25 cellular contexts compared by ENCODE assay signal in genomic region chr13:112714366-112714765, GRCh38. TPM values are rescaled to one million over a fixed set of nuclear protein-coding genes. Genes with fewer than 3 reads are reported as not detected.
DNase-seq lines count a peak whose midpoint lies in the region; FAIRE-seq and TF ChIP-seq lines count a peak whose summit lies in the region.
"Had no signal": no experiment of that assay in that cellular context is flagged by ENCODE, and none has a peak within 500 bp of the region (broad histone marks: within the 10 kb centered on the region; RNA-seq: fewer than 3 reads in every experiment).

No MANE protein-coding gene starts in this region.

- no peak overlapping the region for H3K27ac Mint-ChIP-seq in Calu3 (ENCODE audit: unreplicated experiment)
- H3K27ac Mint-ChIP-seq: activated CD8-positive, alpha-beta memory T cell treated with anti-CD3 and anti-CD28 coated beads, Interleukin-2, amount 10 ng/mL, durations not matched to agents 7 days and 5 days; activated T-helper 17 cell treated with anti-CD3 and anti-CD28 coated beads, Interleukin-2, amount 50 U/mL, for 72 hours had no signal

- H3K4me1 ChIP-seq in HUES48 (ENCODE audit: control insufficient read depth, insufficient read depth, low read length): peaks cover 50% of the 10 kb centered on the region
- H3K4me1 ChIP-seq in kidney (ENCODE audit: control insufficient read depth in 1 of 2, insufficient read depth in 1 of 2, low read depth in 1 of 2, low read length in 2 of 2): peaks cover 9 to 16% of the 10 kb centered on the region in 2 donors
- H3K4me1 ChIP-seq in sigmoid colon: peaks cover 0 to 39% (median 22%) of the 10 kb centered on the region in 4 donors
- H3K4me1 ChIP-seq: breast epithelium had no signal

- CTCF ChIA-PET in Calu3 (lab: Charles Lee): no interaction called here

- 94 to 95% methylated on average over 14 of the region's 14 CpGs for WGBS in sigmoid colon, 2 donors

- H3K9me3 Mint-ChIP-seq in Calu3 (ENCODE audit: low read depth, unreplicated experiment): no peaks in the 10 kb centered on the region
- H3K9me3 Mint-ChIP-seq: activated T-helper 17 cell treated with anti-CD3 and anti-CD28 coated beads, Interleukin-2, amount 50 U/mL, for 72 hours had no signal

- no TSS peak for BruUV-seq in Calu3 (replicated peaks; lab: Mats Ljungman, UMichigan)

- intact Hi-C loops in Calu3 (cut with micrococcal nuclease; ENCODE audit: unreplicated experiment) (no loop called here), kidney (cut with DNase I) (no loop called here), sigmoid colon (cut with DNase I) (loop anchor here (5.0 to 10.0 kb wide), 2 partner anchors 62 to 130 kb away; no protein-coding TSS in a partner anchor)

- no peak for TF ChIP-seq EP300 in sigmoid colon (IDR thresholded peaks at IDR 0.05)

- H3K9me3 ChIP-seq in HUES48 (ENCODE audit: control insufficient read depth, insufficient read depth, low read length): no peaks in the 10 kb centered on the region
- peaks cover 0 to 3% of the 10 kb centered on the region in 2 donors for H3K9me3 ChIP-seq in kidney (ENCODE audit: control insufficient read depth in 1 of 2, low read length in 2 of 2)
- H3K9me3 ChIP-seq in sigmoid colon: no peaks in the 10 kb centered on the region
- H3K9me3 ChIP-seq: adrenal gland, breast epithelium, neutrophil had no signal

- no peaks in the 10 kb centered on the region for H3K27me3 ChIP-seq in HUES48 (ENCODE audit: control insufficient read depth, insufficient read depth, low read length)
- no peaks in the 10 kb centered on the region for H3K27me3 ChIP-seq in sigmoid colon
- H3K27me3 ChIP-seq: adrenal gland, breast epithelium, foreskin keratinocyte, neutrophil had no signal

- peaks cover 16% of the 10 kb centered on the region for H3K36me3 Mint-ChIP-seq in Calu3 (ENCODE audit: insufficient read depth, unreplicated experiment)
- H3K36me3 Mint-ChIP-seq: activated CD8-positive, alpha-beta memory T cell treated with anti-CD3 and anti-CD28 coated beads, Interleukin-2, amount 10 ng/mL, durations not matched to agents 7 days and 5 days had no signal

- H3K36me3 ChIP-seq in HUES48 (ENCODE audit: control insufficient read depth, insufficient read depth, low read length) (peaks cover 8% of the 10 kb centered on the region; the same call in 1 of the 2 replicates), kidney (ENCODE audit: control insufficient read depth in 1 of 2, insufficient read depth in 2 of 2, low read length in 2 of 2) (no peaks in the 10 kb centered on the region), sigmoid colon (no peaks in the 10 kb centered on the region)
- H3K36me3 ChIP-seq: adrenal gland, breast epithelium had no signal

- peak overlapping the region; percentile 37 for H3K27ac ChIP-seq in HUES48 (ENCODE audit: low read depth, low read length)
- H3K27ac ChIP-seq in kidney (ENCODE audit: low read depth in 2 of 2, low read length in 2 of 2): no peak overlapping the region
- no peak overlapping the region for H3K27ac ChIP-seq in sigmoid colon
- H3K27ac ChIP-seq: epithelial cell of prostate, foreskin keratinocyte, neutrophil had no signal

- no peaks in the 10 kb centered on the region for H3K27me3 Mint-ChIP-seq in Calu3 (ENCODE audit: unreplicated experiment)
- H3K27me3 Mint-ChIP-seq: activated CD8-positive, alpha-beta memory T cell treated with anti-CD3 and anti-CD28 coated beads, Interleukin-2, amount 10 ng/mL, durations not matched to agents 7 days and 5 days; activated T-helper 17 cell treated with anti-CD3 and anti-CD28 coated beads, Interleukin-2, amount 50 U/mL, for 72 hours had no signal

- DNase-seq in Calu3: no peak
- peak; percentile 31 for DNase-seq in kidney
- peak; percentile 30 for DNase-seq in sigmoid colon
- DNase-seq in HUDEP-2 (lab: John Stamatoyannopoulos, UW; ENCODE audit: unreplicated experiment in 76 of 76): no peak
- no peak for DNase-seq in NCI-H146 treated with DMSO at 0.1 percent for 48 hours (lab: John Stamatoyannopoulos, UW; ENCODE audit: unreplicated experiment)
- no peak for DNase-seq in NCI-H2227 treated with DMSO at 0.1 percent for 48 hours (lab: John Stamatoyannopoulos, UW)
- no peak for DNase-seq in activated CD4-positive, CD25-positive, alpha-beta regulatory T cell treated with anti-CD3 and anti-CD28 coated beads, Interleukin-2, amount 50 U/mL, for 72 hours
- DNase-seq: activated CD4-positive, alpha-beta T cell treated with anti-CD3 and anti-CD28 coated beads for 48 hours; activated CD8-positive, alpha-beta memory T cell treated with anti-CD3 and anti-CD28 coated beads, Interleukin-2, amount 10 ng/mL, durations not matched to agents 7 days and 5 days; adrenal gland; foreskin keratinocyte; KBM-7; kidney glomerular epithelial cell; NCI-H1930; NCI-H345; NCI-H82; SHP77; stimulated activated CD8-positive, alpha-beta memory T cell treated with anti-CD3 and anti-CD28 coated beads, Interleukin-4, amount 100 ng/mL, for 48 hours; T-helper 1 cell had no signal

- TF ChIP-seq CTCF in Calu3 (IDR thresholded peaks at IDR 0.05; ENCODE audit: unreplicated experiment) (no peak), kidney (IDR thresholded peaks at IDR 0.05; ENCODE audit: borderline replicate concordance, extremely low read depth, insufficient read depth) (no peak), sigmoid colon (IDR thresholded peaks at IDR 0.05) (no peak)

- peak overlapping the region; percentile 27 for H3K4me3 Mint-ChIP-seq in Calu3 (ENCODE audit: low read depth, unreplicated experiment)
- H3K4me3 Mint-ChIP-seq: activated CD8-positive, alpha-beta memory T cell treated with anti-CD3 and anti-CD28 coated beads, Interleukin-2, amount 10 ng/mL, durations not matched to agents 7 days and 5 days; activated T-helper 17 cell treated with anti-CD3 and anti-CD28 coated beads, Interleukin-2, amount 50 U/mL, for 72 hours had no signal

- H3K4me1 Mint-ChIP-seq in Calu3 (ENCODE audit: low read depth, unreplicated experiment): peaks cover 9% of the 10 kb centered on the region
- H3K4me1 Mint-ChIP-seq: activated CD8-positive, alpha-beta memory T cell treated with anti-CD3 and anti-CD28 coated beads, Interleukin-2, amount 10 ng/mL, durations not matched to agents 7 days and 5 days had no signal

- no peak overlapping the region for H3K4me3 ChIP-seq in HUES48 (ENCODE audit: low read depth, low read length)
- no peak overlapping the region for H3K4me3 ChIP-seq in kidney (ENCODE audit: low read length in 2 of 2)
- H3K4me3 ChIP-seq in sigmoid colon: no peak overlapping the region
- H3K4me3 ChIP-seq: adrenal gland, breast epithelium, GM12878 had no signal

- FAIRE-seq in kidney (lab: Jason Lieb, UNC): no peak
- FAIRE-seq: GM12878 had no signal

- H3K9ac ChIP-seq in HUES48 (ENCODE audit: low read depth, low read length) (no peak overlapping the region), kidney (ENCODE audit: low read length in 2 of 2) (no peak overlapping the region)

- TF ChIP-seq POLR2A in sigmoid colon (IDR thresholded peaks at IDR 0.05): no peak

RNA-seq across cellular contexts. Expression of gene ATP11A, which starts 24.5 kb away (rescaled TPM):
- total RNA-seq in Calu3 (2022) (113 and 115 TPM in 2 replicates), kidney (212 TPM), sigmoid colon (10 to 100 TPM in 2 of 4 donors, 1 to 10 TPM in 2; 9.6 to 22.9 (median 15.9) TPM)
- polyA plus RNA-seq in kidney (ENCODE audit: insufficient read depth, low read depth, low replicate concordance) (4.9 TPM), sigmoid colon (1 to 10 TPM in 2 of 3 donors, under 1 TPM in 1; 0.69 to 8.5 (median 3.0) TPM)

Comparison
In these comparisons a context has a peak if more than half of its experiments do, and no peak if none do; other contexts are left out.
1. DNase-seq: peak in kidney (single experiment) and sigmoid colon (single experiment); none in Calu3 (single experiment), HUDEP-2 (0 of 76), NCI-H146 treated with DMSO at 0.1 percent for 48 hours (single experiment), NCI-H2227 treated with DMSO at 0.1 percent for 48 hours (single experiment) and activated CD4-positive, CD25-positive, alpha-beta regulatory T cell treated with anti-CD3 and anti-CD28 coated beads, Interleukin-2, amount 50 U/mL, for 72 hours (single experiment).